2 cellular contexts compared by ENCODE assay signal in genomic region chr4:36255575-36255974, GRCh38.
TF ChIP-seq lines count a peak whose summit lies in the region.

No MANE protein-coding gene starts in this region.

TF ChIP-seq in liver, 16 proteins besides CTCF, POLR2A, EP300 and RAD21:
- TF ChIP-seq, protein P1, sequence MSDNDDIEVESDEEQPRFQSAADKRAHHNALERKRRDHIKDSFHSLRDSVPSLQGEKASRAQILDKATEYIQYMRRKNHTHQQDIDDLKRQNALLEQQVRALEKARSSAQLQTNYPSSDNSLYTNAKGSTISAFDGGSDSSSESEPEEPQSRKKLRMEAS (IDR thresholded peaks at IDR 0.05), result peak; percentile 26
- TF ChIP-seq FOXA2 (IDR thresholded peaks at IDR 0.05) (no peak), YY1 (IDR thresholded peaks at IDR 0.05) (peak; percentile 68)

TF ChIP-seq in HepG2, 621 proteins besides CTCF, POLR2A, EP300 and RAD21:
- TF ChIP-seq BCL3 (CRISPR knock-in tag; IDR thresholded peaks at IDR 0.05), result no peak
